In the genomic region with DNA sequence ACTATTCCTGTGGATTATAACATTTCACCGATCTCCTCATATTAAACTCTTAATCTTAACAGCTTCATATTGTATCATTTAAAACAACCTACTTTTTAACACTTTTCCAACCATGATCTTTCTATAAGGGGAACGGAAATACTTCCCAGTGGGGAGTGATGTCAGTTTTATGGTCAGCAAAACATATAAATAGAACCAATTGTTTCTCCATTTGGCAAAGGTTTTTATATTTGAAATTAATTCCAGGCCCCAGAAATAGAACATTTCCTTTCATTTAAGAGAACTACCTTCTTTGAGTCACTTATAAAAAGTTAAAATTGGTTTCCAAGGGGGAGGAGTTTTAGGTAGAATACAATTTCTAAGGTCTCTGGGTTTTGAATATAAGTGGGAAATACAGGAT, we compare ENCODE assay signal across 32 cellular contexts.
DNase-seq lines count a peak whose midpoint lies in the region; ATAC-seq and TF ChIP-seq lines count a peak whose summit lies in the region.
"Had no signal": no experiment of that assay in that cellular context is flagged by ENCODE, and none has a peak within 500 bp of the region (broad histone marks: within the 10 kb centered on the region; RNA-seq: fewer than 3 reads in every experiment).

No MANE protein-coding gene starts in this region.

- peak overlapping the region; percentile 86 to 97 for H3K27ac Mint-ChIP-seq in effector memory CD8-positive, alpha-beta T cell
- peak overlapping the region; percentile 90 to 91 for H3K27ac Mint-ChIP-seq in natural killer cell
- H3K27ac Mint-ChIP-seq: CD14-positive monocyte; dendritic cell treated with granulocyte-macrophage colony-stimulating factor and Interleukin-4, amounts not matched to agents 40 ng/mL and 50 ng/mL, for 4 days; naive B cell; type B pancreatic cell had no signal

- H4K8ac ChIP-seq in mesendoderm (ENCODE audit: low read depth, low read length), result no peak overlapping the region

- no peaks in the 10 kb centered on the region for H3K27me3 Mint-ChIP-seq in effector memory CD8-positive, alpha-beta T cell
- H3K27me3 Mint-ChIP-seq in natural killer cell (ENCODE audit: low read depth in 2 of 2), result no peaks in the 10 kb centered on the region
- H3K27me3 Mint-ChIP-seq: activated CD4-positive, alpha-beta T cell treated with anti-CD3 and anti-CD28 coated beads, Interleukin-2, amount 10 ng/mL, durations not matched to agents 24 days and 14 days; activated naive CD8-positive, alpha-beta T cell treated with anti-CD3 and anti-CD28 coated beads, Interleukin-2, amount 50 U/mL, for 24 hours; dendritic cell treated with granulocyte-macrophage colony-stimulating factor and Interleukin-4, amounts not matched to agents 40 ng/mL and 50 ng/mL, for 4 days; naive B cell; type B pancreatic cell had no signal

- TF ChIP-seq POLR2A in breast epithelium (IDR thresholded peaks at IDR 0.05), result no peak
- no peak for TF ChIP-seq POLR2A in vagina (IDR thresholded peaks at IDR 0.05)

- peaks cover 29 to 55% of the 10 kb centered on the region in 2 donors for H3K4me1 Mint-ChIP-seq in effector memory CD8-positive, alpha-beta T cell (ENCODE audit: low read depth in 2 of 2)
- H3K4me1 Mint-ChIP-seq in natural killer cell, result peaks cover 69 to 82% of the 10 kb centered on the region in 2 donors
- H3K4me1 Mint-ChIP-seq: naive B cell had no signal

- H3K79me1 ChIP-seq in mesendoderm (ENCODE audit: low read length), result no peaks in the 10 kb centered on the region

- intact Hi-C loops in breast epithelium (cut with DNase I; ENCODE audit: low total_unique reads) (no loop called here), mammary epithelial cell (cut with micrococcal nuclease) (no loop called here), natural killer cell (cut with micrococcal nuclease) (no loop called here), vagina (cut with DNase I) (no loop called here)

- H3K9me3 ChIP-seq in breast epithelium (no peaks in the 10 kb centered on the region), mammary epithelial cell (replicated peaks; ENCODE audit: insufficient read depth, low read length) (no peaks in the 10 kb centered on the region), vagina (no peaks in the 10 kb centered on the region)
- H3K9me3 ChIP-seq: psoas muscle, sigmoid colon, SJCRH30 had no signal

- in situ Hi-C loops in mammary epithelial cell (cut with MboI; ENCODE audit: low sequenced_read_pairs in 2 of 2), result no loop called here

- H2AFZ ChIP-seq in mammary epithelial cell (ENCODE audit: low read depth, low read length), result no peak overlapping the region

- no peaks in the 10 kb centered on the region for H3K36me3 ChIP-seq in breast epithelium
- no peaks in the 10 kb centered on the region for H3K36me3 ChIP-seq in mammary epithelial cell (ENCODE audit: insufficient read depth, low read length)
- no peaks in the 10 kb centered on the region for H3K36me3 ChIP-seq in vagina
- no peaks in the 10 kb centered on the region for H3K36me3 ChIP-seq in mesendoderm (ENCODE audit: control insufficient read depth, insufficient read depth, low read length)
- H3K36me3 ChIP-seq: SJCRH30 had no signal

- no peaks in the 10 kb centered on the region for H4K20me1 ChIP-seq in mammary epithelial cell (ENCODE audit: insufficient read depth, low read length)

- H3K27me3 ChIP-seq in breast epithelium (no peaks in the 10 kb centered on the region), mammary epithelial cell (ENCODE audit: insufficient read depth, low read length) (peaks cover 8% of the 10 kb centered on the region), vagina (no peaks in the 10 kb centered on the region), mesendoderm (ENCODE audit: insufficient read depth, low read length, poor library complexity) (no peaks in the 10 kb centered on the region)
- H3K27me3 ChIP-seq: sigmoid colon, SJCRH30 had no signal

- H3K4me3 ChIP-seq in breast epithelium (no peak overlapping the region), mammary epithelial cell (replicated peaks in 1 of 3; ENCODE audit: insufficient read depth in 1 of 3, low read depth in 2 of 3, low read length in 3 of 3) (no peak overlapping the region), vagina (no peak overlapping the region), mesendoderm (ENCODE audit: low read length) (no peak overlapping the region)
- H3K4me3 ChIP-seq: psoas muscle, sigmoid colon, SJCRH30 had no signal

- H2BK5ac ChIP-seq in mesendoderm (ENCODE audit: low read length), result no peak overlapping the region

- no peak for ATAC-seq in effector memory CD8-positive, alpha-beta T cell (replicated peaks)
- no peak for ATAC-seq in natural killer cell
- ATAC-seq in left lobe of liver, result no peak
- ATAC-seq: activated naive CD8-positive, alpha-beta T cell treated with anti-CD3 and anti-CD28 coated beads, Interleukin-2, amount 50 U/mL, for 24 hours; HepG2; left ventricle myocardium superior; psoas muscle had no signal

- no peak overlapping the region for H3K4me3 Mint-ChIP-seq in effector memory CD8-positive, alpha-beta T cell
- H3K4me3 Mint-ChIP-seq in natural killer cell, result peak overlapping the region; percentile 81
- H3K4me3 Mint-ChIP-seq: activated naive CD8-positive, alpha-beta T cell treated with anti-CD3 and anti-CD28 coated beads, Interleukin-2, amount 50 U/mL, for 24 hours; CD14-positive monocyte; dendritic cell treated with granulocyte-macrophage colony-stimulating factor and Interleukin-4, amounts not matched to agents 40 ng/mL and 50 ng/mL, for 4 days; naive B cell had no signal

- H3K36me3 Mint-ChIP-seq in effector memory CD8-positive, alpha-beta T cell (ENCODE audit: insufficient read depth), result peaks cover 62% of the 10 kb centered on the region
- H3K36me3 Mint-ChIP-seq in natural killer cell, result peaks cover 67% of the 10 kb centered on the region
- H3K36me3 Mint-ChIP-seq: CD14-positive monocyte, naive B cell had no signal

- dilution Hi-C loops in mammary epithelial cell (cut with HindIII; ENCODE audit: low sequenced_read_pairs), result no loop called here

- H2BK120ac ChIP-seq in mesendoderm (ENCODE audit: low read depth, low read length), result no peak overlapping the region

- H3K18ac ChIP-seq in mesendoderm (ENCODE audit: low read length), result no peak overlapping the region

- H2AK5ac ChIP-seq in mesendoderm (ENCODE audit: low read length), result no peak overlapping the region

- H3K79me2 ChIP-seq in mammary epithelial cell (ENCODE audit: insufficient read depth, low read length), result no peaks in the 10 kb centered on the region
- no peaks in the 10 kb centered on the region for H3K79me2 ChIP-seq in mesendoderm (ENCODE audit: control insufficient read depth, insufficient read depth, low read length)

- CTCF ChIA-PET in mammary epithelial cell (lab: Charles Lee; ENCODE audit: low non-redundant PET), result no interaction called here

- no peak overlapping the region for H3K9ac ChIP-seq in mammary epithelial cell (ENCODE audit: insufficient read depth, low read length)
- H3K9ac ChIP-seq in mesendoderm (ENCODE audit: low read length), result no peak overlapping the region

- no peak overlapping the region for H3K4me2 ChIP-seq in mammary epithelial cell (ENCODE audit: insufficient read depth, low read depth, low read length)
- H3K4me2 ChIP-seq in mesendoderm (ENCODE audit: low read length), result no peak overlapping the region

- H3K9me3 Mint-ChIP-seq in effector memory CD8-positive, alpha-beta T cell, result no peaks in the 10 kb centered on the region
- no peaks in the 10 kb centered on the region for H3K9me3 Mint-ChIP-seq in natural killer cell
- H3K9me3 Mint-ChIP-seq: activated naive CD8-positive, alpha-beta T cell treated with anti-CD3 and anti-CD28 coated beads, Interleukin-2, amount 50 U/mL, for 24 hours; dendritic cell treated with granulocyte-macrophage colony-stimulating factor and Interleukin-4, amounts not matched to agents 40 ng/mL and 50 ng/mL, for 4 days; naive B cell; type B pancreatic cell had no signal

- DNase-seq in breast epithelium (ENCODE audit: low spot score in 2 of 2), result no peak
- no peak for DNase-seq in mammary epithelial cell
- no peak for DNase-seq in effector memory CD8-positive, alpha-beta T cell
- DNase-seq in natural killer cell, result no peak
- no peak for DNase-seq in vagina (ENCODE audit: extremely low spot score in 2 of 2)
- no peak for DNase-seq in mesendoderm
- no peak for DNase-seq in left lobe of liver (ENCODE audit: low spot score)
- no peak for DNase-seq in NCI-H748 treated with DMSO at 0.1 percent for 48 hours (lab: John Stamatoyannopoulos, UW)
- DNase-seq: 8988T; activated CD4-positive, alpha-beta T cell treated with anti-CD3 and anti-CD28 coated beads, Interleukin-2, amount 10 ng/mL, durations not matched to agents 24 days and 14 days; activated CD8-positive, alpha-beta memory T cell treated with anti-CD3 and anti-CD28 coated beads for 24 hours; activated naive CD8-positive, alpha-beta T cell treated with anti-CD3 and anti-CD28 coated beads, Interleukin-2, amount 50 U/mL, for 24 hours; DMS79; GDM1; Karpas-422; left ventricle myocardium superior; midbrain; naive B cell; NCI-H1436; NCI-H2081 treated with DMSO at 0.1 percent for 48 hours; NCI-H345; NCI-H774; nucleus accumbens; psoas muscle; RPMI8226; sigmoid colon; SJCRH30; stimulated activated CD4-positive, alpha-beta T cell treated with anti-CD3 and anti-CD28 coated beads, Interleukin-4, amount 100 ng/mL, for 24 hours had no signal

- H3K23ac ChIP-seq in mesendoderm (ENCODE audit: low read length), result no peak overlapping the region

- no TSS peak for BruUV-seq in mammary epithelial cell (replicated peaks; lab: Mats Ljungman, UMichigan)

- TF ChIP-seq CTCF in breast epithelium (IDR thresholded peaks at IDR 0.05), result no peak
- no peak for TF ChIP-seq CTCF in mammary epithelial cell (conservative IDR thresholded peaks at IDR 0.05 in 1 of 2, IDR thresholded peaks at IDR 0.05 in 1 of 2; ENCODE audit: extremely low read depth in 1 of 2, insufficient read depth in 1 of 2, low read depth in 1 of 2, low read length in 2 of 2)
- no peak for TF ChIP-seq CTCF in natural killer cell (IDR thresholded peaks at IDR 0.05)
- TF ChIP-seq CTCF in vagina (IDR thresholded peaks at IDR 0.05), result no peak

- H3K27ac ChIP-seq in breast epithelium (peak overlapping the region; percentile 7 to 46), mammary epithelial cell (ENCODE audit: insufficient read depth, low read depth, low read length) (no peak overlapping the region), vagina (peak overlapping the region; percentile 42), mesendoderm (ENCODE audit: low read depth, low read length) (no peak overlapping the region)
- H3K27ac ChIP-seq: psoas muscle, SJCRH30 had no signal

- no peak overlapping the region for H3K56ac ChIP-seq in mesendoderm (ENCODE audit: low read length)

- H3K4ac ChIP-seq in mesendoderm (ENCODE audit: low read depth, low read length), result no peak overlapping the region

- WGBS in mammary epithelial cell (ENCODE audit: low coverage, missing lambda C conversion rate), result 43% methylated on average over 2 of the region's 2 CpGs
- 100% methylated on average over 1 of the region's 2 CpGs for WGBS in mesendoderm (ENCODE audit: extremely low coverage, insufficient coverage, low lambda C conversion rate)

- H4K5ac ChIP-seq in mesendoderm (ENCODE audit: low read length), result no peak overlapping the region

- no peak overlapping the region for H2BK15ac ChIP-seq in mesendoderm (replicated peaks; ENCODE audit: low read depth)

- H3K4me1 ChIP-seq in breast epithelium, result no peaks in the 10 kb centered on the region
- H3K4me1 ChIP-seq in mammary epithelial cell (ENCODE audit: insufficient read depth, low read length), result no peaks in the 10 kb centered on the region
- H3K4me1 ChIP-seq in vagina, result peaks cover 36% of the 10 kb centered on the region
- H3K4me1 ChIP-seq in mesendoderm (ENCODE audit: control insufficient read depth, low read depth, low read length), result no peaks in the 10 kb centered on the region
- H3K4me1 ChIP-seq: SJCRH30 had no signal

Comparison
In these comparisons a context has a peak if more than half of its experiments do, and no peak if none do; other contexts are left out.
1. H3K27ac ChIP-seq: peak in breast epithelium (2 of 2) and vagina (single experiment); none in mammary epithelial cell (single experiment) and mesendoderm (single experiment).